Comparison of ENCODE assay signal across 8 cellular contexts in the genomic region with DNA sequence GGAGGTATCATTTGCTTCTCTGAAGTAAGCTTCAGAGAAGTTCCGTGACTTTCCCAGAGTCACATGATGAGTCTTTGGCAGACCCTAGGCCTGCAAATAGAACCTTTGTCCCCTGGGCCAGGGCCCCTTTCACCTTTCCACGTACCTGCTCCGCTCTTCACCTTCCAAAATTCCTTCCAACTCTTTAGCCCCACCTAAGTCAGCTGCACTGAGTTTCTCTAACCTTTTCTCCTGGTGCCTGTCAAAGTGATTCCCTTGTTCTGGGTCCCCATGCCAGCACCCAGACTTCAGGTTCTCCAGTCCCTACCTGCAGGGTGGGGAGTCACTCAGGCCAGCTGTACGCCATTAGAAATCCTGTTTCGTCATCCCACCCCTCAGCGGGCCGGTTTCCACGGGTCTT. TPM values are rescaled to one million over a fixed set of nuclear protein-coding genes. Genes with fewer than 3 reads are reported as not detected.
"Had no signal": no experiment of that assay in that cellular context is flagged by ENCODE, and none has a peak within 500 bp of the region (broad histone marks: within the 10 kb centered on the region; RNA-seq: fewer than 3 reads in every experiment).

No MANE protein-coding gene starts in this region.

- DNase-seq: IMR-90, KBM-7 had no signal

- FAIRE-seq: HTR-8/SVneo, K562 had no signal

- H3K27ac ChIP-seq: HL-60 had no signal

- ATAC-seq: K562 had no signal

- H3K4me3 ChIP-seq: K562 had no signal

RNA-seq across cellular contexts. Expression of a gene that starts 12.8 kb away (rescaled TPM):
- total RNA-seq: HT-29, HT1080, IMR-90, K562 had no signal
- polyA plus RNA-seq: IgD-negative memory B cell, IMR-90, K562 had no signal
